8 cellular contexts compared by ENCODE assay signal in the genomic region with DNA sequence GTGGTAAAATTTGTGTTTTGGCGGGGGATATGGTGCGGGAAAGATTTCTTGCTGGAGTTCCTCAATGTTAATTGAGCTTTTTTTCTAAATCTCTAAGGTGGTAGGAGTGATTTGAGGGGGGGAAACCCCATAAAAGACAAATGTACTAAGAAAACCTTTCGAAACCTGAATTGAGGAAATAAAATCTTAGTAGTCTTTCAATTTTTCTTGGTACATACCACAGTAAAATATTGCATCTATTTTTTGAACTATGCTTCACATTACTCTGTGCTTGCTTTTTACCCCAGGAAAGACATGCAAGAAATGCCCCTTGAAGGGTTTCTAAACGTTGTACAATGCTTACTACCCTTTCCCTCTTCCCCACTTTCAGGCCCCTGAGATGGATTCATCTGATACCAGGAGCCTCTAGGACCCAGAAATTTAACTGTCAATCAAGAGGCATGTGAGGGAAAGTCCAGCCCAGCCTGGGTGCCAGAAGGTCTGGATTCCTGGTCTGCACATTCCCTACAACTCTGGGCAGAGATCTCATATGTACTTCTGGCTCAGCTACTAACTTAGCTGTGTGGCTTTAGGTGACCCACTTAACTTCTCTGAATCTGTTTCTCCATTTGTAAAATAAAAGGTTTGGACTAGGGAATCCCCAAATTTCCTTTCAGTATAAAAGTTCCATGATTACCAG. TPM values are rescaled to one million over a fixed set of nuclear protein-coding genes. Genes with fewer than 3 reads are reported as not detected.
DNase-seq lines count a peak whose midpoint lies in the region; ATAC-seq and TF ChIP-seq lines count a peak whose summit lies in the region.

No MANE protein-coding gene starts in this region.

- no peak for DNase-seq in cardiac muscle cell (ENCODE audit: low read depth in 1 of 2, low spot score in 1 of 2)
- no peak for DNase-seq in left ventricle myocardium superior
- no peak for DNase-seq in SKM-1 treated with dmso at 0.1 percent for 144 hours (lab: John Stamatoyannopoulos, UW; ENCODE audit: unreplicated experiment)
- no peak for DNase-seq in activated CD4-positive, CD25-positive, alpha-beta regulatory T cell (lab: John Stamatoyannopoulos, UW)

- ATAC-seq in left ventricle myocardium superior (no peak), SK-N-SH treated with all-trans-retinoic acid at 6 μM for 48 hours (peak; percentile 53), GM19324 (IDR thresholded peaks at IDR 0.05; ENCODE audit: low FRiP score, unreplicated experiment) (no peak)

- H3K27ac ChIP-seq in cardiac muscle cell (peak overlapping the region; percentile 13), layer of hippocampus (ENCODE audit: low read depth, low read length) (peak overlapping the region; percentile 27), urinary bladder (ENCODE audit: low read depth) (peak overlapping the region; percentile 52)

- 43% methylated on average over 4 of the region's 4 CpGs for WGBS in urinary bladder

- no peak overlapping the region for H3K4me3 ChIP-seq in cardiac muscle cell
- no peak overlapping the region for H3K4me3 ChIP-seq in urinary bladder (ENCODE audit: low read depth, low read length)

- intact Hi-C loops in left ventricle myocardium superior (cut with micrococcal nuclease) = no loop called here

- no peak for TF ChIP-seq CTCF in cardiac muscle cell (IDR thresholded peaks at IDR 0.05; ENCODE audit: low read depth, low read length)

- no peaks in the 10 kb centered on the region for H3K9me3 ChIP-seq in cardiac muscle cell (ENCODE audit: low read depth)

- H3K27me3 ChIP-seq in cardiac muscle cell (no peaks in the 10 kb centered on the region), layer of hippocampus (ENCODE audit: control insufficient read depth, insufficient read depth, low read length) (no peaks in the 10 kb centered on the region)

- H3K36me3 ChIP-seq in cardiac muscle cell = no peaks in the 10 kb centered on the region
- no peaks in the 10 kb centered on the region for H3K36me3 ChIP-seq in urinary bladder (ENCODE audit: insufficient read depth)

- peaks cover 14% of the 10 kb centered on the region for H3K4me1 ChIP-seq in cardiac muscle cell (ENCODE audit: low read depth)
- no peaks in the 10 kb centered on the region for H3K4me1 ChIP-seq in urinary bladder (ENCODE audit: insufficient read depth)

TF ChIP-seq in SK-N-SH treated with all-trans-retinoic acid at 6 μM for 48 hours, 23 proteins besides CTCF, POLR2A, EP300 and RAD21:
- TF ChIP-seq OSR1 (CRISPR knock-in tag; IDR thresholded peaks at IDR 0.05) = no peak
- TF ChIP-seq ZC3H10 (CRISPR knock-in tag; IDR thresholded peaks at IDR 0.05) = no peak
- no peak for TF ChIP-seq ISL1 (CRISPR knock-in tag; IDR thresholded peaks at IDR 0.05)
- TF ChIP-seq, protein P1, sequence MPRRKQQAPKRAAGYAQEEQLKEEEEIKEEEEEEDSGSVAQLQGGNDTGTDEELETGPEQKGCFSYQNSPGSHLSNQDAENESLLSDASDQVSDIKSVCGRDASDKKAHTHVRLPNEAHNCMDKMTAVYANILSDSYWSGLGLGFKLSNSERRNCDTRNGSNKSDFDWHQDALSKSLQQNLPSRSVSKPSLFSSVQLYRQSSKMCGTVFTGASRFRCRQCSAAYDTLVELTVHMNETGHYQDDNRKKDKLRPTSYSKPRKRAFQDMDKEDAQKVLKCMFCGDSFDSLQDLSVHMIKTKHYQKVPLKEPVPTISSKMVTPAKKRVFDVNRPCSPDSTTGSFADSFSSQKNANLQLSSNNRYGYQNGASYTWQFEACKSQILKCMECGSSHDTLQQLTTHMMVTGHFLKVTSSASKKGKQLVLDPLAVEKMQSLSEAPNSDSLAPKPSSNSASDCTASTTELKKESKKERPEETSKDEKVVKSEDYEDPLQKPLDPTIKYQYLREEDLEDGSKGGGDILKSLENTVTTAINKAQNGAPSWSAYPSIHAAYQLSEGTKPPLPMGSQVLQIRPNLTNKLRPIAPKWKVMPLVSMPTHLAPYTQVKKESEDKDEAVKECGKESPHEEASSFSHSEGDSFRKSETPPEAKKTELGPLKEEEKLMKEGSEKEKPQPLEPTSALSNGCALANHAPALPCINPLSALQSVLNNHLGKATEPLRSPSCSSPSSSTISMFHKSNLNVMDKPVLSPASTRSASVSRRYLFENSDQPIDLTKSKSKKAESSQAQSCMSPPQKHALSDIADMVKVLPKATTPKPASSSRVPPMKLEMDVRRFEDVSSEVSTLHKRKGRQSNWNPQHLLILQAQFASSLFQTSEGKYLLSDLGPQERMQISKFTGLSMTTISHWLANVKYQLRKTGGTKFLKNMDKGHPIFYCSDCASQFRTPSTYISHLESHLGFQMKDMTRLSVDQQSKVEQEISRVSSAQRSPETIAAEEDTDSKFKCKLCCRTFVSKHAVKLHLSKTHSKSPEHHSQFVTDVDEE (CRISPR knock-in tag; IDR thresholded peaks at IDR 0.05) = no peak
- TF ChIP-seq, protein P2, sequence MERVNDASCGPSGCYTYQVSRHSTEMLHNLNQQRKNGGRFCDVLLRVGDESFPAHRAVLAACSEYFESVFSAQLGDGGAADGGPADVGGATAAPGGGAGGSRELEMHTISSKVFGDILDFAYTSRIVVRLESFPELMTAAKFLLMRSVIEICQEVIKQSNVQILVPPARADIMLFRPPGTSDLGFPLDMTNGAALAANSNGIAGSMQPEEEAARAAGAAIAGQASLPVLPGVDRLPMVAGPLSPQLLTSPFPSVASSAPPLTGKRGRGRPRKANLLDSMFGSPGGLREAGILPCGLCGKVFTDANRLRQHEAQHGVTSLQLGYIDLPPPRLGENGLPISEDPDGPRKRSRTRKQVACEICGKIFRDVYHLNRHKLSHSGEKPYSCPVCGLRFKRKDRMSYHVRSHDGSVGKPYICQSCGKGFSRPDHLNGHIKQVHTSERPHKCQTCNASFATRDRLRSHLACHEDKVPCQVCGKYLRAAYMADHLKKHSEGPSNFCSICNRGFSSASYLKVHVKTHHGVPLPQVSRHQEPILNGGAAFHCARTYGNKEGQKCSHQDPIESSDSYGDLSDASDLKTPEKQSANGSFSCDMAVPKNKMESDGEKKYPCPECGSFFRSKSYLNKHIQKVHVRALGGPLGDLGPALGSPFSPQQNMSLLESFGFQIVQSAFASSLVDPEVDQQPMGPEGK (CRISPR knock-in tag; IDR thresholded peaks at IDR 0.05; ENCODE audit: borderline replicate concordance) = no peak
- TF ChIP-seq ZNF70 (CRISPR knock-in tag; IDR thresholded peaks at IDR 0.05) = no peak
- TF ChIP-seq BACH2 (CRISPR knock-in tag; IDR thresholded peaks at IDR 0.05; ENCODE audit: borderline replicate concordance) = no peak
- no peak for TF ChIP-seq ZNF565 (CRISPR knock-in tag; conservative IDR thresholded peaks at IDR 0.05; ENCODE audit: low read depth)
- no peak for TF ChIP-seq ESRRG (CRISPR knock-in tag; IDR thresholded peaks at IDR 0.05)
- TF ChIP-seq SNAI2 (CRISPR knock-in tag; IDR thresholded peaks at IDR 0.05) = no peak
- TF ChIP-seq TOX (CRISPR knock-in tag; IDR thresholded peaks at IDR 0.05; ENCODE audit: borderline replicate concordance) = no peak
- no peak for TF ChIP-seq TCF4 (CRISPR knock-in tag; IDR thresholded peaks at IDR 0.05; ENCODE audit: borderline replicate concordance)
- TF ChIP-seq PPARA (CRISPR knock-in tag; IDR thresholded peaks at IDR 0.05; ENCODE audit: borderline replicate concordance) = no peak
- no peak for TF ChIP-seq CSDC2 (CRISPR knock-in tag; IDR thresholded peaks at IDR 0.05)

RNA-seq across cellular contexts. Expression of a gene that starts 5.8 kb away (rescaled TPM):
- 54.0 and 84.9 TPM in 2 replicates for total RNA-seq in cardiac muscle cell
- polyA plus RNA-seq in cardiac muscle cell = 98.7 and 160 TPM in 2 replicates
- 82.4 TPM for total RNA-seq in left ventricle myocardium superior
- 148 TPM for total RNA-seq in urinary bladder
- polyA plus RNA-seq in urinary bladder = 81.0 TPM

RNA-seq across cellular contexts. Expression of a gene that starts 53.0 kb away (rescaled TPM):
- total RNA-seq in cardiac muscle cell (10.9 and 25.6 TPM in 2 replicates), left ventricle myocardium superior (20.6 TPM), urinary bladder (57.9 TPM)
- polyA plus RNA-seq in cardiac muscle cell (28.3 and 37.8 TPM in 2 replicates), urinary bladder (28.7 TPM)

RNA-seq across cellular contexts. Expression of a gene that starts 53.5 kb away (rescaled TPM):
- total RNA-seq in cardiac muscle cell (19.9 and 31.0 TPM in 2 replicates), left ventricle myocardium superior (42.7 TPM), urinary bladder (109 TPM)
- polyA plus RNA-seq in cardiac muscle cell (31.3 and 45.8 TPM in 2 replicates), urinary bladder (25.7 TPM)
